Comparison of ENCODE assay signal across 17 cellular contexts in genomic region chr7:44159824-44160630, GRCh38. TPM values are rescaled to one million over a fixed set of nuclear protein-coding genes. Genes with fewer than 3 reads are reported as not detected.
"Had no signal": no experiment of that assay in that cellular context is flagged by ENCODE, and none has a peak within 500 bp of the region (broad histone marks: within the 10 kb centered on the region; RNA-seq: fewer than 3 reads in every experiment).

No MANE protein-coding gene starts in this region.

- DNase-seq: activated CD4-positive, CD25-positive, alpha-beta regulatory T cell treated with anti-CD3 and anti-CD28 coated beads, Interleukin-2, amount 50 U/mL, for 72 hours; activated T-cell treated with anti-CD3 and anti-CD28 coated beads, Interleukin-2, amount 50 U/mL, for 1 hour; adrenal gland; cortex of kidney; effector CD4-positive, alpha-beta T cell; esophagus squamous epithelium; glutamatergic neuron; mammary epithelial cell; naive B cell; right cardiac atrium had no signal

- H3K4me1 Mint-ChIP-seq: activated naive CD4-positive, alpha-beta T cell treated with anti-CD3 and anti-CD28 coated beads, Interleukin-2, amount 50 U/mL, for 24 hours; naive B cell had no signal

- H3K27me3 Mint-ChIP-seq: activated naive CD4-positive, alpha-beta T cell treated with anti-CD3 and anti-CD28 coated beads, Interleukin-2, amount 50 U/mL, for 24 hours; naive B cell; stimulated activated naive CD8-positive, alpha-beta T cell treated with anti-CD3 and anti-CD28 coated beads, Interleukin-15, Interleukin-2, amounts not matched to agents 100 ng/mL and 50 ng/mL, for 24 hours had no signal

- H3K9me3 ChIP-seq: adrenal gland, esophagus squamous epithelium, neutrophil had no signal

- H3K4me1 ChIP-seq: adrenal gland, esophagus squamous epithelium had no signal

- H3K9me3 Mint-ChIP-seq: stimulated activated naive CD8-positive, alpha-beta T cell treated with anti-CD3 and anti-CD28 coated beads, Interleukin-15, Interleukin-2, amounts not matched to agents 100 ng/mL and 50 ng/mL, for 24 hours had no signal

- H3K27ac Mint-ChIP-seq: activated naive CD4-positive, alpha-beta T cell treated with anti-CD3 and anti-CD28 coated beads, Interleukin-2, amount 50 U/mL, for 24 hours; naive B cell; stimulated activated naive CD8-positive, alpha-beta T cell treated with anti-CD3 and anti-CD28 coated beads, Interleukin-15, Interleukin-2, amounts not matched to agents 100 ng/mL and 50 ng/mL, for 24 hours had no signal

- H3K4me3 Mint-ChIP-seq: activated naive CD4-positive, alpha-beta T cell treated with anti-CD3 and anti-CD28 coated beads, Interleukin-2, amount 50 U/mL, for 24 hours; naive B cell; stimulated activated naive CD8-positive, alpha-beta T cell treated with anti-CD3 and anti-CD28 coated beads, Interleukin-15, Interleukin-2, amounts not matched to agents 100 ng/mL and 50 ng/mL, for 24 hours had no signal

- H3K27me3 ChIP-seq: adrenal gland, esophagus squamous epithelium, neutrophil had no signal

- H3K36me3 ChIP-seq: adrenal gland, esophagus squamous epithelium, neutrophil had no signal

- H3K27ac ChIP-seq: adrenal gland, esophagus squamous epithelium, neutrophil had no signal

- H3K4me3 ChIP-seq: adrenal gland, esophagus squamous epithelium had no signal

- FAIRE-seq: endothelial cell of umbilical vein had no signal

RNA-seq across cellular contexts. Expression of gene MYL7, which starts 18.9 kb away (rescaled TPM):
- total RNA-seq: adrenal gland; endothelial cell of umbilical vein; esophagus squamous epithelium; mononuclear cell; T-helper 1 cell treated with Interleukin-12 subunit alpha and Interleukin-12 subunit beta and Interleukin-4 antibody, amounts not matched to agents 30 ng/mL and 1 ng/mL, for 36 hours; ureter had no signal
- polyA plus RNA-seq: endothelial cell of umbilical vein had no signal

RNA-seq across cellular contexts. Expression of gene GCK, which starts 29.2 kb away (rescaled TPM):
- total RNA-seq: mammary epithelial cell; T-helper 1 cell treated with Interleukin-12 subunit alpha and Interleukin-12 subunit beta and Interleukin-4 antibody, amounts not matched to agents 30 ng/mL and 1 ng/mL, for 36 hours had no signal
- polyA plus RNA-seq: mammary epithelial cell had no signal
